Comparison of ENCODE assay signal across 1 cellular context in the genomic region with DNA sequence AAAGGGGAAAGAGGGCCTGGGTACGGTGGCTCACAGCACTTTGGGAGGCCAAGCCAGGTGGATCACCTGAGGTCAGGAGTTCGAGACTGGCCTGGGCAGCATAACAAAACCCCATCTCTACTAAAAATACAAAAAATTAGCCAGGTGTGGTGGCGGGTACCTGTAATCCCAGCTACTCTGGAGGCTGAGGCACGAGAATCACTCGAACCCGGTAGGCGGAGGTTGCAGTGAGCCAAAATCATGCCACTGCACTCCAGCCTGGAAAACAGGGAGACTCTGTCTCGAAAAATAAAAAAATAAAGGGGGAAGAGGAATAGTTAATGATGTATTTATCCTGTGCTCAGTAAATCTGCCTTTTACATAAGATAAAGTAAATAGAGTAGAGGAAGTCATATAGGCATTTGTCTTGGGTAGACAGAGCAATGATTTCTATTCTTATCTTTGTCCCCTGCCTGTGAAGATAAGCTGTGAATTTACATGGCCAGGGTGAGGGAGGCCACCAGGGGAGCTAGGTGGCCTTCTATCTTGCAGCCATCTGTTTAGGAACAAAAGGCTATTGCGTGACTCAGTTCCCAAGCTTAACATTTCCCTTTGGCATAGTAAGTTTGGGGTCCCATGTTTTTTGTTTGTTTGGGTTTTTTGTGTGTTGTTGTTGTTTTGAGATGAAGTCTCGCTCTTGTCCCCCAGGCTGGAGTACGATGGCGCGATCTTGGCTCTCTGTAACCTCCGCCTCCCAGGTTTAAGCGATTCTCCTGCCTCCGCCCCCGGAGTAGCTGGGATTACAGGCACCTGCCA.
TF ChIP-seq lines count a peak whose summit lies in the region.

No MANE protein-coding gene starts in this region.

TF ChIP-seq in A549, 52 proteins besides CTCF, POLR2A, EP300 and RAD21:
- no peak for TF ChIP-seq CEBPB (IDR thresholded peaks at IDR 0.05)
- TF ChIP-seq HOXA7 (CRISPR knock-in tag; IDR thresholded peaks at IDR 0.05) = no peak
- no peak for TF ChIP-seq EHMT2 (IDR thresholded peaks at IDR 0.05; ENCODE audit: low read depth)
- TF ChIP-seq, protein P1, sequence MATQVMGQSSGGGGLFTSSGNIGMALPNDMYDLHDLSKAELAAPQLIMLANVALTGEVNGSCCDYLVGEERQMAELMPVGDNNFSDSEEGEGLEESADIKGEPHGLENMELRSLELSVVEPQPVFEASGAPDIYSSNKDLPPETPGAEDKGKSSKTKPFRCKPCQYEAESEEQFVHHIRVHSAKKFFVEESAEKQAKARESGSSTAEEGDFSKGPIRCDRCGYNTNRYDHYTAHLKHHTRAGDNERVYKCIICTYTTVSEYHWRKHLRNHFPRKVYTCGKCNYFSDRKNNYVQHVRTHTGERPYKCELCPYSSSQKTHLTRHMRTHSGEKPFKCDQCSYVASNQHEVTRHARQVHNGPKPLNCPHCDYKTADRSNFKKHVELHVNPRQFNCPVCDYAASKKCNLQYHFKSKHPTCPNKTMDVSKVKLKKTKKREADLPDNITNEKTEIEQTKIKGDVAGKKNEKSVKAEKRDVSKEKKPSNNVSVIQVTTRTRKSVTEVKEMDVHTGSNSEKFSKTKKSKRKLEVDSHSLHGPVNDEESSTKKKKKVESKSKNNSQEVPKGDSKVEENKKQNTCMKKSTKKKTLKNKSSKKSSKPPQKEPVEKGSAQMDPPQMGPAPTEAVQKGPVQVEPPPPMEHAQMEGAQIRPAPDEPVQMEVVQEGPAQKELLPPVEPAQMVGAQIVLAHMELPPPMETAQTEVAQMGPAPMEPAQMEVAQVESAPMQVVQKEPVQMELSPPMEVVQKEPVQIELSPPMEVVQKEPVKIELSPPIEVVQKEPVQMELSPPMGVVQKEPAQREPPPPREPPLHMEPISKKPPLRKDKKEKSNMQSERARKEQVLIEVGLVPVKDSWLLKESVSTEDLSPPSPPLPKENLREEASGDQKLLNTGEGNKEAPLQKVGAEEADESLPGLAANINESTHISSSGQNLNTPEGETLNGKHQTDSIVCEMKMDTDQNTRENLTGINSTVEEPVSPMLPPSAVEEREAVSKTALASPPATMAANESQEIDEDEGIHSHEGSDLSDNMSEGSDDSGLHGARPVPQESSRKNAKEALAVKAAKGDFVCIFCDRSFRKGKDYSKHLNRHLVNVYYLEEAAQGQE (IDR thresholded peaks at IDR 0.05) = no peak
- TF ChIP-seq FOSB (CRISPR knock-in tag; IDR thresholded peaks at IDR 0.05) = no peak
- no peak for TF ChIP-seq SREBF2 (IDR thresholded peaks at IDR 0.05)
- TF ChIP-seq, protein P2, sequence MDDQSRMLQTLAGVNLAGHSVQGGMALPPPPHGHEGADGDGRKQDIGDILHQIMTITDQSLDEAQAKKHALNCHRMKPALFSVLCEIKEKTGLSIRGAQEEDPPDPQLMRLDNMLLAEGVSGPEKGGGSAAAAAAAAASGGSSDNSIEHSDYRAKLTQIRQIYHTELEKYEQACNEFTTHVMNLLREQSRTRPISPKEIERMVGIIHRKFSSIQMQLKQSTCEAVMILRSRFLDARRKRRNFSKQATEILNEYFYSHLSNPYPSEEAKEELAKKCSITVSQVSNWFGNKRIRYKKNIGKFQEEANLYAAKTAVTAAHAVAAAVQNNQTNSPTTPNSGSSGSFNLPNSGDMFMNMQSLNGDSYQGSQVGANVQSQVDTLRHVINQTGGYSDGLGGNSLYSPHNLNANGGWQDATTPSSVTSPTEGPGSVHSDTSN (IDR thresholded peaks at IDR 0.05) = no peak
- no peak for TF ChIP-seq NPAS2 (CRISPR knock-in tag; IDR thresholded peaks at IDR 0.05; ENCODE audit: borderline replicate concordance)
- TF ChIP-seq ESRRA (IDR thresholded peaks at IDR 0.05; ENCODE audit: borderline replicate concordance, low read length) = no peak
- no peak for TF ChIP-seq CHD2 (IDR thresholded peaks at IDR 0.05; ENCODE audit: low read length, partially characterized antibody)
